11 cellular contexts compared by ENCODE assay signal in genomic region chr14:67940476-67940875, GRCh38.
DNase-seq lines count a peak whose midpoint lies in the region; ATAC-seq and TF ChIP-seq lines count a peak whose summit lies in the region.
"Had no signal": no experiment of that assay in that cellular context is flagged by ENCODE, and none has a peak within 500 bp of the region (broad histone marks: within the 10 kb centered on the region; RNA-seq: fewer than 3 reads in every experiment).

No MANE protein-coding gene starts in this region.

- no peak for TF ChIP-seq CTCF in cardiac fibroblast (IDR thresholded peaks at IDR 0.05; ENCODE audit: low read depth, low read length)

- peaks cover 28% of the 10 kb centered on the region for H3F3A ChIP-seq in GM23248 (ENCODE audit: insufficient read depth)

- H3K79me2 ChIP-seq in GM23248 (ENCODE audit: insufficient read depth): peaks cover 4% of the 10 kb centered on the region; the same call in 1 of the 2 replicates

- in situ Hi-C loops in GM23248 (cut with MboI): loop anchor here (10.0 kb wide), 2 partner anchors 304 to 884 kb away; no protein-coding TSS in a partner anchor

- H4K20me1 ChIP-seq in GM23248 (ENCODE audit: insufficient read depth): no peaks in the 10 kb centered on the region

- DNase-seq in GM23248: peak; percentile 50
- DNase-seq in cardiac fibroblast (ENCODE audit: low read depth in 2 of 2): peak; percentile 84 to 90
- DNase-seq in effector CD4-positive, alpha-beta T cell: no peak
- DNase-seq in stimulated activated CD4-positive, alpha-beta T cell treated with anti-CD3 and anti-CD28 coated beads, Interleukin-4, amount 100 ng/mL, for 1 hour: no peak
- DNase-seq in globus pallidus (ENCODE audit: low spot score): no peak
- DNase-seq: activated naive CD8-positive, alpha-beta T cell treated with anti-CD3 and anti-CD28 coated beads, Interleukin-2, amount 50 U/mL, for 24 hours; naive thymus-derived CD4-positive, alpha-beta T cell; WERI-Rb-1 had no signal

- no peak for ATAC-seq in GM21390 (IDR thresholded peaks at IDR 0.05; ENCODE audit: unreplicated experiment)
- ATAC-seq: activated naive CD8-positive, alpha-beta T cell treated with anti-CD3 and anti-CD28 coated beads, Interleukin-2, amount 50 U/mL, for 24 hours; naive thymus-derived CD4-positive, alpha-beta T cell had no signal

- peak overlapping the region; percentile 68 for H3K4me2 ChIP-seq in GM23248 (ENCODE audit: unreplicated experiment)

- H3K36me3 ChIP-seq in GM23248 (ENCODE audit: low read depth) (no peaks in the 10 kb centered on the region), skeletal muscle tissue (ENCODE audit: control insufficient read depth in 3 of 3, insufficient read depth in 3 of 3, low read length in 3 of 3) (no peaks in the 10 kb centered on the region)
- H3K36me3 ChIP-seq: WERI-Rb-1 had no signal

- WGBS in GM23248 (ENCODE audit: low coverage in 1 of 2, low lambda C conversion rate in 2 of 2, missing lambda C conversion rate in 2 of 2), 2 experiments: 4 to 6% methylated on average over 1 of the region's 1 CpG

- H3K27me3 ChIP-seq in GM23248 (replicated peaks; ENCODE audit: insufficient read depth): no peaks in the 10 kb centered on the region
- no peaks in the 10 kb centered on the region for H3K27me3 ChIP-seq in layer of hippocampus (ENCODE audit: control insufficient read depth, insufficient read depth, low read length)
- H3K27me3 ChIP-seq in skeletal muscle tissue (ENCODE audit: control insufficient read depth in 3 of 3, insufficient read depth in 3 of 3, low read length in 3 of 3): no peaks in the 10 kb centered on the region

- 0 out of 2 replicates have a peak overlapping the region, but pooled peaks have one; percentile 10 for H2AFZ ChIP-seq in GM23248

- H3K9me3 ChIP-seq in GM23248 (ENCODE audit: low read depth): no peaks in the 10 kb centered on the region
- no peaks in the 10 kb centered on the region for H3K9me3 ChIP-seq in skeletal muscle tissue (ENCODE audit: control insufficient read depth in 3 of 3, low read length in 3 of 3)

- peaks cover 39% of the 10 kb centered on the region for H3K4me1 ChIP-seq in GM23248 (ENCODE audit: insufficient read depth)
- peaks cover 10 to 19% (median 18%) of the 10 kb centered on the region in 3 donors for H3K4me1 ChIP-seq in skeletal muscle tissue (ENCODE audit: control insufficient read depth in 3 of 3, insufficient read depth in 3 of 3, low read length in 3 of 3)

- H3K4me3 ChIP-seq in GM23248 (peak overlapping the region; percentile 11), cardiac fibroblast (replicated peaks in 1 of 2; ENCODE audit: low read depth in 2 of 2, low read length in 2 of 2) (no peak overlapping the region), skeletal muscle tissue (ENCODE audit: low read length in 3 of 3) (no peak overlapping the region)

- no peaks in the 10 kb centered on the region for H3K9me2 ChIP-seq in GM23248 (ENCODE audit: insufficient read depth)

- H3K27ac ChIP-seq in GM23248 (peak overlapping the region; percentile 69), layer of hippocampus (ENCODE audit: low read depth, low read length) (peak overlapping the region; percentile 58), skeletal muscle tissue (ENCODE audit: low read depth, low read length) (peak overlapping the region; percentile 51)
- H3K27ac ChIP-seq: WERI-Rb-1 had no signal

- H3K9ac ChIP-seq in GM23248 (peak overlapping the region; percentile 48), skeletal muscle tissue (ENCODE audit: low read depth in 1 of 3, low read length in 3 of 3) (peak overlapping the region in 1 of 3 donors; percentile 47)

Comparison
In these comparisons a context has a peak if more than half of its experiments do, and no peak if none do; other contexts are left out.
1. DNase-seq: peak in GM23248 (single experiment) and cardiac fibroblast (2 of 2); none in effector CD4-positive, alpha-beta T cell (single experiment), stimulated activated CD4-positive, alpha-beta T cell treated with anti-CD3 and anti-CD28 coated beads, Interleukin-4, amount 100 ng/mL, for 1 hour (single experiment) and globus pallidus (single experiment).
2. Peak in every context shown above with its lines, with median percentiles within 50 percentile points of each other: H3K27ac ChIP-seq.